Comparison of ENCODE assay signal across 25 cellular contexts in the genomic region with DNA sequence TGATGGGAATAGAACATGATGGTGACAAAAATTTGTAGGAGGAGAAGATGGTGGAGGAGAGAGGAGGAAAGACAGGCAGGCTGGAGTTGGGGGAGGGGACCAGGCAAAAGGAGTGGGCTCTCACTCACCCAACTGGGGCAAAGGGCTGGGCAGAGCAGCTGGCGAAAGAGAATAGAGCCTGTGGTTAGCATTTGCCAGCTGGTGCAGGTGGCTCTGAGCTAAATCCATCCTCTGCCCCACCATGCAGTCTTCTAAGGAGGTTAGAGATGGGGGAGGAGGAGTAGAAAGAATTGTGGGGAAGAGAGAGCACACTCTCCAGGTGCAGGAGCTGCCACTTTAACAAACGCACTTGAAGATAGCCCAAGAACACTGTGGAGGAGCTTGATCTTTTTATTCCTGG. TPM values are rescaled to one million over a fixed set of nuclear protein-coding genes. Genes with fewer than 3 reads are reported as not detected.
A peak's percentile ranks its signal among the peaks of the same experiment; 100 is the strongest.
DNase-seq lines count a peak whose midpoint lies in the region; ATAC-seq and TF ChIP-seq lines count a peak whose summit lies in the region.
"Had no signal": no experiment of that assay in that cellular context is flagged by ENCODE, and none has a peak within 500 bp of the region (broad histone marks: within the 10 kb centered on the region; RNA-seq: fewer than 3 reads in every experiment).

No MANE protein-coding gene starts in this region.

- peak; percentile 85 for DNase-seq in Jurkat, Clone E6-1 (ENCODE audit: low read depth, low spot score)
- no peak for DNase-seq in cerebellar cortex (ENCODE audit: low spot score)
- DNase-seq in esophagus muscularis mucosa (ENCODE audit: extremely low spot score): no peak
- no peak for DNase-seq in kidney tubule cell (ENCODE audit: low spot score)
- DNase-seq: activated T-cell treated with anti-CD3 and anti-CD28 coated beads, Interleukin-2, amount 50 U/mL, for 1 hour; cerebellar nuclear complex; DMS53; esophagus squamous epithelium; kidney glomerular epithelial cell; MG63; NCI-H1694; NCI-H446; NK-92 treated with Interleukin-12 subunit alpha and Interleukin-12 subunit beta, amount 100 ng/mL, for 24 hours; stimulated activated CD4-positive, alpha-beta T cell treated with anti-CD3 and anti-CD28 coated beads, Interleukin-1b, Interleukin-23, amount 100 ng/mL, for 48 hours; thyroid gland had no signal

- TF ChIP-seq CTCF in SU-DHL-6 (IDR thresholded peaks at IDR 0.05; ENCODE audit: insufficient read depth, low read length, poor library complexity, severe bottlenecking) (no peak), esophagus muscularis mucosa (IDR thresholded peaks at IDR 0.05) (no peak)

- H3K27ac Mint-ChIP-seq in stimulated activated memory B cell treated with anti-CD40 and anti-IgM and Interleukin-4, amounts not matched to agents 10 μg/mL and 1 μg/mL and 100 μg/mL, for 72 hours: no peak overlapping the region
- H3K27ac Mint-ChIP-seq: activated CD4-positive, alpha-beta memory T cell treated with anti-CD3 and anti-CD28 coated beads for 36 hours had no signal

- peaks cover 9% of the 10 kb centered on the region for H3K4me1 Mint-ChIP-seq in stimulated activated memory B cell treated with anti-CD40 and anti-IgM and Interleukin-4, amounts not matched to agents 10 μg/mL and 1 μg/mL and 100 μg/mL, for 72 hours

- H2AFZ ChIP-seq in SU-DHL-6 (ENCODE audit: low read depth, low read length, severe bottlenecking): no peak overlapping the region

- H3K27me3 ChIP-seq in SU-DHL-6 (ENCODE audit: low read length): no peaks in the 10 kb centered on the region
- peaks cover 0 to 21% (median 0%) of the 10 kb centered on the region in 4 donors for H3K27me3 ChIP-seq in esophagus muscularis mucosa
- H3K27me3 ChIP-seq: thyroid gland had no signal

- no peak for TF ChIP-seq EP300 in esophagus muscularis mucosa (IDR thresholded peaks at IDR 0.05)

- no peak overlapping the region for H3K4me3 ChIP-seq in Jurkat, Clone E6-1 (ENCODE audit: low read length)
- H3K4me3 ChIP-seq in SU-DHL-6 (ENCODE audit: insufficient read depth, low read length, poor library complexity, severe bottlenecking): peak overlapping the region; percentile 26
- H3K4me3 ChIP-seq in esophagus muscularis mucosa: no peak overlapping the region
- H3K4me3 ChIP-seq: esophagus squamous epithelium, MG63, SK-N-MC, thyroid gland had no signal

- peaks cover 8% of the 10 kb centered on the region; the same call in 1 of the 2 replicates for H3K36me3 ChIP-seq in SU-DHL-6 (ENCODE audit: low read length)
- H3K36me3 ChIP-seq in esophagus muscularis mucosa: no peaks in the 10 kb centered on the region
- H3K36me3 ChIP-seq: esophagus squamous epithelium, MG63, thyroid gland had no signal

- intact Hi-C loops in esophagus muscularis mucosa (cut with DNase I): no loop called here

- no peak for TF ChIP-seq POLR2A in esophagus muscularis mucosa (IDR thresholded peaks at IDR 0.05; ENCODE audit: low read depth)

- H3F3A ChIP-seq in SU-DHL-6 (ENCODE audit: insufficient read depth): peaks cover 70% of the 10 kb centered on the region

- peaks cover 22% of the 10 kb centered on the region for H3K36me3 Mint-ChIP-seq in stimulated activated memory B cell treated with anti-CD40 and anti-IgM and Interleukin-4, amounts not matched to agents 10 μg/mL and 1 μg/mL and 100 μg/mL, for 72 hours

- no peaks in the 10 kb centered on the region for H3K9me3 ChIP-seq in SU-DHL-6 (ENCODE audit: insufficient read depth, low read length)
- peaks cover 0 to 7% (median 3%) of the 10 kb centered on the region in 4 donors for H3K9me3 ChIP-seq in esophagus muscularis mucosa
- H3K9me3 ChIP-seq: MG63, thyroid gland had no signal

- peak overlapping the region; percentile 63 for H3K4me2 ChIP-seq in SU-DHL-6 (ENCODE audit: low read depth, low read length, poor library complexity, severe bottlenecking)

- H3K27ac ChIP-seq in SU-DHL-6 (ENCODE audit: low read depth, low read length) (peak overlapping the region; percentile 95), esophagus muscularis mucosa (replicated peaks in 1 of 4) (no peak overlapping the region)
- H3K27ac ChIP-seq: SK-N-MC, thyroid gland had no signal

- H3K4me1 ChIP-seq in esophagus muscularis mucosa: no peaks in the 10 kb centered on the region
- H3K4me1 ChIP-seq: thyroid gland had no signal

- 52% methylated on average over 2 of the region's 2 CpGs for WGBS in esophagus muscularis mucosa

- no peaks in the 10 kb centered on the region for H4K20me1 ChIP-seq in SU-DHL-6 (ENCODE audit: low read depth, low read length)

- H3K79me2 ChIP-seq in SU-DHL-6 (ENCODE audit: insufficient read depth, low read length): no peaks in the 10 kb centered on the region

- peaks cover 3% of the 10 kb centered on the region for H3K9me3 Mint-ChIP-seq in stimulated activated memory B cell treated with anti-CD40 and anti-IgM and Interleukin-4, amounts not matched to agents 10 μg/mL and 1 μg/mL and 100 μg/mL, for 72 hours
- H3K9me3 Mint-ChIP-seq: activated naive CD4-positive, alpha-beta T cell treated with anti-CD3 and anti-CD28 coated beads, Interleukin-2, amount 50 U/mL, for 24 hours had no signal

- no peaks in the 10 kb centered on the region for H3K27me3 Mint-ChIP-seq in stimulated activated memory B cell treated with anti-CD40 and anti-IgM and Interleukin-4, amounts not matched to agents 10 μg/mL and 1 μg/mL and 100 μg/mL, for 72 hours
- H3K27me3 Mint-ChIP-seq: activated CD4-positive, alpha-beta memory T cell treated with anti-CD3 and anti-CD28 coated beads for 36 hours; activated naive CD4-positive, alpha-beta T cell treated with anti-CD3 and anti-CD28 coated beads, Interleukin-2, amount 50 U/mL, for 24 hours had no signal

- peak; percentile 43 for ATAC-seq in GM18511 (IDR thresholded peaks at IDR 0.05; ENCODE audit: unreplicated experiment)
- ATAC-seq in stimulated activated memory B cell treated with anti-CD40 and anti-IgM and Interleukin-4, amounts not matched to agents 10 μg/mL and 1 μg/mL and 100 μg/mL, for 72 hours: peak; percentile 66
- ATAC-seq: HepG2 had no signal

- H3K9ac ChIP-seq in SU-DHL-6 (ENCODE audit: low read length): peak overlapping the region; percentile 55

- H3K4me3 Mint-ChIP-seq in stimulated activated memory B cell treated with anti-CD40 and anti-IgM and Interleukin-4, amounts not matched to agents 10 μg/mL and 1 μg/mL and 100 μg/mL, for 72 hours: no peak overlapping the region
- H3K4me3 Mint-ChIP-seq: activated CD4-positive, alpha-beta memory T cell treated with anti-CD3 and anti-CD28 coated beads for 36 hours; activated naive CD4-positive, alpha-beta T cell treated with anti-CD3 and anti-CD28 coated beads, Interleukin-2, amount 50 U/mL, for 24 hours had no signal

- H3K9me2 ChIP-seq in SU-DHL-6 (replicated peaks; ENCODE audit: insufficient read depth, low read length): no peaks in the 10 kb centered on the region

RNA-seq across cellular contexts. Expression of gene SLAMF1, which starts 27.6 kb away (rescaled TPM):
- not detected for polyA plus RNA-seq in Jurkat, Clone E6-1 (2012; ENCODE audit: insufficient read depth, insufficient read length)
- total RNA-seq in esophagus muscularis mucosa: 1 to 10 TPM in 2 of 4 donors, under 1 TPM in 2; 0.57 to 5.0 (median 0.95) TPM
- total RNA-seq: glomerular endothelial cell, HepG2 had no signal
- polyA plus RNA-seq: HepG2, neural cell had no signal

RNA-seq across cellular contexts. Expression of gene CD48, which starts 37.2 kb away (rescaled TPM):
- 6.5 TPM for polyA plus RNA-seq in Jurkat, Clone E6-1 (2012; ENCODE audit: insufficient read depth, insufficient read length)
- 10 to 100 TPM in 1 of 4 donors, 1 to 10 TPM in 3; 1.1 to 14.6 (median 2.6) TPM for total RNA-seq in esophagus muscularis mucosa
- total RNA-seq: glomerular endothelial cell, HepG2, RPMI7951 had no signal
- polyA plus RNA-seq: HepG2, neural cell had no signal
